ENCODE assay signal across 8 cellular contexts in the genomic region with DNA sequence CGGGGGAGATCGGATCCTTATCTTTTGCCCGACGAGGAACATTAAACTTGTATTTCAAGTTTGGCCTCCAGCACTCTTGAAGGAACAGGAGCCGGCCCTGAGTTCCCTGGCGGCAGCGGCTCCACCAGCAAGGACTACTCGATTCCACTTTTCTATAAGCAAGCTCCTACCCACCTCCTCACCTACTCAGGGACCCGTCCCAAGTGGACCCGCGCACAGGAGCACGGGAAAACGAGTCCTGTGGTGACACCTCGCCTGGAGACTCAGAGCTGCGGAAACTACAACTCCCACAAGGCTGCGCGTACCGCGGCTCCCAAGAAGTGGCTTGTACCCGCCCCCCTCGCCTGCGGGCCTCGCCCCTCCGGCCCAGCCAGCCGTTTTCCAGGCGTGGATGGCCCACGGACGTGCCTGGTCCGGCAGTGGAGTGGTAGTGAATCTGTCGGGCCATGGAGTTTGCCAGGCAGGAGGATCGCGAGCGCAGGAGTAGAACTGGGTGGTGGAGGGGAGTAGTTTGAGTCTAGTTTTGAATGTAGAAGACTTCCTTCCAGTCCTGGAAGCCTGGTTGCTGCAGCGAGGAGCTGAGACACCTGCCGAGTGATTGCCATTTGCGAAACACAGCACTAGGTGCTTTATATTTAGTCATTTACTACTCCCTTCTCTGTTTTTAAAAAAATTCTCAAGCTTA. TPM values are rescaled to one million over a fixed set of nuclear protein-coding genes. Genes with fewer than 3 reads are reported as not detected.
DNase-seq lines count a peak whose midpoint lies in the region; ATAC-seq, FAIRE-seq and TF ChIP-seq lines count a peak whose summit lies in the region.

TSS of gene ACP6 (minus strand) at position 206 of the 685 bp plus-strand sequence. CDS start 476 bp downstream, outside the sequence.

- H3K9me3 Mint-ChIP-seq in endothelial cell (ENCODE audit: unreplicated experiment): no peaks in the 10 kb centered on the region

- H3K27ac ChIP-seq in mesodermal cell (ENCODE audit: low read depth, low read length, severe bottlenecking): peak within 1 kb of the TSS; percentile 62

- H3K4me3 ChIP-seq in NT2/D1 (ENCODE audit: insufficient read length, low read depth): peak within 1 kb of the TSS; percentile 88
- H3K4me3 ChIP-seq in mesodermal cell (ENCODE audit: extremely low read depth, insufficient read depth, low read length, poor library complexity, severe bottlenecking): peak within 1 kb of the TSS; percentile 71

- peak within 1 kb of the TSS; percentile 90 for H3K4me3 Mint-ChIP-seq in endothelial cell (ENCODE audit: unreplicated experiment)

- peaks cover 2% of the 10 kb centered on the region for H3K27me3 Mint-ChIP-seq in endothelial cell (ENCODE audit: unreplicated experiment)

- H3K4me1 ChIP-seq in NT2/D1 (ENCODE audit: insufficient read depth, insufficient read length) (no peaks in the 10 kb centered on the region), mesodermal cell (ENCODE audit: control insufficient read depth, insufficient read depth, low read length, poor library complexity, severe bottlenecking) (peaks cover 18% of the 10 kb centered on the region)

- H3K9me3 ChIP-seq in NT2/D1 (ENCODE audit: insufficient read depth, low read length): 0 out of 2 replicates have a peak, but pooled peaks cover 4% of the 10 kb centered on the region
- no peaks in the 10 kb centered on the region for H3K9me3 ChIP-seq in mesodermal cell (ENCODE audit: control insufficient read depth, low read length)

- DNase-seq in COR-L47 (lab: John Stamatoyannopoulos, UW) (peak; percentile 71), HTR-8/SVneo (ENCODE audit: insufficient read length, low spot score) (peak; percentile 93), NT2/D1 (ENCODE audit: low read depth, low spot score) (peak; percentile 97), endothelial cell (ENCODE audit: low spot score) (peak; percentile 88)
- DNase-seq in activated CD8-positive, alpha-beta memory T cell treated with anti-CD3 and anti-CD28 coated beads, Interleukin-2, amount 50 U/mL, for 4 hours: peak; percentile 90
- DNase-seq in stimulated activated CD8-positive, alpha-beta memory T cell treated with anti-CD3 and anti-CD28 coated beads, Interleukin-15, amount 100 ng/mL, for 24 hours (ENCODE audit: low read depth): peak; percentile 59

- H3K27ac Mint-ChIP-seq in endothelial cell (ENCODE audit: unreplicated experiment): no peak within 1 kb of the TSS

- peaks cover 16% of the 10 kb centered on the region for H3K4me1 Mint-ChIP-seq in endothelial cell (ENCODE audit: unreplicated experiment)

- H3K27me3 ChIP-seq in NT2/D1 (ENCODE audit: insufficient read depth, insufficient read length): peaks cover 3% of the 10 kb centered on the region

- no peak for TF ChIP-seq CTCF in endothelial cell (IDR thresholded peaks at IDR 0.05; ENCODE audit: unreplicated experiment)

- no peaks in the 10 kb centered on the region for H3K36me3 Mint-ChIP-seq in endothelial cell (ENCODE audit: low read depth, unreplicated experiment)

- FAIRE-seq in HTR-8/SVneo (lab: Jason Lieb, UNC): peak; percentile 28

- ATAC-seq in GM21381 (IDR thresholded peaks at IDR 0.05; ENCODE audit: unreplicated experiment): peak; percentile 96

- H3K36me3 ChIP-seq in NT2/D1 (ENCODE audit: insufficient read depth, insufficient read length, low read length) (no peaks in the 10 kb centered on the region), mesodermal cell (ENCODE audit: control insufficient read depth, insufficient read depth, low read length) (no peaks in the 10 kb centered on the region)

- peak within 1 kb of the TSS; percentile 95 for H3K9ac ChIP-seq in NT2/D1 (ENCODE audit: insufficient read length, low read depth)

- WGBS in mesodermal cell (ENCODE audit: insufficient coverage in 2 of 2), 2 experiments: 6% methylated on average over 28 to 31 of the region's 36 CpGs

RNA-seq across cellular contexts. Expression of gene ACP6, which starts in this region (rescaled TPM):
- total RNA-seq in endothelial cell (ENCODE audit: unreplicated experiment): 19.2 TPM
- polyA plus RNA-seq in mesodermal cell (2013, experiment 1 of 2): 14.9 TPM
- 15.1 TPM for polyA plus RNA-seq in mesodermal cell (2013, experiment 2 of 2)

Comparison
In these comparisons a context has a peak if more than half of its experiments do, and no peak if none do; other contexts are left out.
1. Peak in every context shown above with its lines: DNase-seq, ATAC-seq, H3K4me3 ChIP-seq and H3K27ac ChIP-seq.